ENCODE assay signal across 1 cellular context in the genomic region with DNA sequence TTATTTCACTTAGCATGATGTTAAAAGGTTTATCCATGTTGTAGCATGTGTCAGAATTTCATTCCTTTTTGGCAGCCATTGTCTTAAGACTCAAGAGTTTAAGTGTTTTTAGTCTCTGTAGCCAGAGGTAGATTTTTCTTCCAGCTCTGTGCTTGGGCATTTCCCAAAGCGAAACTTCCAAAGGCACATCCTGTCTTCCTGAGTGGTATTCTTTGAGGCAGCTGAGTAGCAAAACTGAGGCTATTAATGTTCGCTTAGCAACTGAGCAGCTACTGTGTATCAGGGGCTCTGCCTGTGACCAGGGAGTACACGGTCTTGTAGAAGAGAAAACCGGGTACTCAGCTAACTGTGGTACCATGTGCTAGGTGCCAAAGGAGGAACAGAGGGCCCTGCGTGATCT.
TF ChIP-seq lines count a peak whose summit lies in the region.

No MANE protein-coding gene starts in this region.

TF ChIP-seq in H1, 55 proteins besides CTCF, POLR2A, EP300 and RAD21 (continued from another document):
- TF ChIP-seq, protein P1, sequence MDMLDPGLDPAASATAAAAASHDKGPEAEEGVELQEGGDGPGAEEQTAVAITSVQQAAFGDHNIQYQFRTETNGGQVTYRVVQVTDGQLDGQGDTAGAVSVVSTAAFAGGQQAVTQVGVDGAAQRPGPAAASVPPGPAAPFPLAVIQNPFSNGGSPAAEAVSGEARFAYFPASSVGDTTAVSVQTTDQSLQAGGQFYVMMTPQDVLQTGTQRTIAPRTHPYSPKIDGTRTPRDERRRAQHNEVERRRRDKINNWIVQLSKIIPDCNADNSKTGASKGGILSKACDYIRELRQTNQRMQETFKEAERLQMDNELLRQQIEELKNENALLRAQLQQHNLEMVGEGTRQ (IDR thresholded peaks at IDR 0.05; ENCODE audit: low read length): no peak
- TF ChIP-seq MAFK (IDR thresholded peaks at IDR 0.05; ENCODE audit: low read depth, low read length) (no peak), HDAC2 (IDR thresholded peaks at IDR 0.05; ENCODE audit: borderline replicate concordance in 1 of 2, low read depth in 2 of 2, low read length in 2 of 2) (no peak), ASH2L (IDR thresholded peaks at IDR 0.05; ENCODE audit: low read length) (no peak), GTF2F1 (IDR thresholded peaks at IDR 0.05; ENCODE audit: borderline replicate concordance, low read depth, low read length) (no peak), TAF7 (optimal IDR thresholded peaks at IDR 0.05; ENCODE audit: borderline replicate concordance, low read depth, low read length) (no peak), NRF1 (IDR thresholded peaks at IDR 0.05; ENCODE audit: low read depth, low read length) (no peak), CREB1 (IDR thresholded peaks at IDR 0.05) (no peak), HDAC6 (IDR thresholded peaks at IDR 0.05; ENCODE audit: low read depth, low read length) (no peak), SP2 (IDR thresholded peaks at IDR 0.05; ENCODE audit: low read length) (no peak), TAF1 (IDR thresholded peaks at IDR 0.05; ENCODE audit: low read depth, low read length) (no peak), SP1 (IDR thresholded peaks at IDR 0.05; ENCODE audit: low read depth, low read length) (no peak)
- TF ChIP-seq, protein P2, sequence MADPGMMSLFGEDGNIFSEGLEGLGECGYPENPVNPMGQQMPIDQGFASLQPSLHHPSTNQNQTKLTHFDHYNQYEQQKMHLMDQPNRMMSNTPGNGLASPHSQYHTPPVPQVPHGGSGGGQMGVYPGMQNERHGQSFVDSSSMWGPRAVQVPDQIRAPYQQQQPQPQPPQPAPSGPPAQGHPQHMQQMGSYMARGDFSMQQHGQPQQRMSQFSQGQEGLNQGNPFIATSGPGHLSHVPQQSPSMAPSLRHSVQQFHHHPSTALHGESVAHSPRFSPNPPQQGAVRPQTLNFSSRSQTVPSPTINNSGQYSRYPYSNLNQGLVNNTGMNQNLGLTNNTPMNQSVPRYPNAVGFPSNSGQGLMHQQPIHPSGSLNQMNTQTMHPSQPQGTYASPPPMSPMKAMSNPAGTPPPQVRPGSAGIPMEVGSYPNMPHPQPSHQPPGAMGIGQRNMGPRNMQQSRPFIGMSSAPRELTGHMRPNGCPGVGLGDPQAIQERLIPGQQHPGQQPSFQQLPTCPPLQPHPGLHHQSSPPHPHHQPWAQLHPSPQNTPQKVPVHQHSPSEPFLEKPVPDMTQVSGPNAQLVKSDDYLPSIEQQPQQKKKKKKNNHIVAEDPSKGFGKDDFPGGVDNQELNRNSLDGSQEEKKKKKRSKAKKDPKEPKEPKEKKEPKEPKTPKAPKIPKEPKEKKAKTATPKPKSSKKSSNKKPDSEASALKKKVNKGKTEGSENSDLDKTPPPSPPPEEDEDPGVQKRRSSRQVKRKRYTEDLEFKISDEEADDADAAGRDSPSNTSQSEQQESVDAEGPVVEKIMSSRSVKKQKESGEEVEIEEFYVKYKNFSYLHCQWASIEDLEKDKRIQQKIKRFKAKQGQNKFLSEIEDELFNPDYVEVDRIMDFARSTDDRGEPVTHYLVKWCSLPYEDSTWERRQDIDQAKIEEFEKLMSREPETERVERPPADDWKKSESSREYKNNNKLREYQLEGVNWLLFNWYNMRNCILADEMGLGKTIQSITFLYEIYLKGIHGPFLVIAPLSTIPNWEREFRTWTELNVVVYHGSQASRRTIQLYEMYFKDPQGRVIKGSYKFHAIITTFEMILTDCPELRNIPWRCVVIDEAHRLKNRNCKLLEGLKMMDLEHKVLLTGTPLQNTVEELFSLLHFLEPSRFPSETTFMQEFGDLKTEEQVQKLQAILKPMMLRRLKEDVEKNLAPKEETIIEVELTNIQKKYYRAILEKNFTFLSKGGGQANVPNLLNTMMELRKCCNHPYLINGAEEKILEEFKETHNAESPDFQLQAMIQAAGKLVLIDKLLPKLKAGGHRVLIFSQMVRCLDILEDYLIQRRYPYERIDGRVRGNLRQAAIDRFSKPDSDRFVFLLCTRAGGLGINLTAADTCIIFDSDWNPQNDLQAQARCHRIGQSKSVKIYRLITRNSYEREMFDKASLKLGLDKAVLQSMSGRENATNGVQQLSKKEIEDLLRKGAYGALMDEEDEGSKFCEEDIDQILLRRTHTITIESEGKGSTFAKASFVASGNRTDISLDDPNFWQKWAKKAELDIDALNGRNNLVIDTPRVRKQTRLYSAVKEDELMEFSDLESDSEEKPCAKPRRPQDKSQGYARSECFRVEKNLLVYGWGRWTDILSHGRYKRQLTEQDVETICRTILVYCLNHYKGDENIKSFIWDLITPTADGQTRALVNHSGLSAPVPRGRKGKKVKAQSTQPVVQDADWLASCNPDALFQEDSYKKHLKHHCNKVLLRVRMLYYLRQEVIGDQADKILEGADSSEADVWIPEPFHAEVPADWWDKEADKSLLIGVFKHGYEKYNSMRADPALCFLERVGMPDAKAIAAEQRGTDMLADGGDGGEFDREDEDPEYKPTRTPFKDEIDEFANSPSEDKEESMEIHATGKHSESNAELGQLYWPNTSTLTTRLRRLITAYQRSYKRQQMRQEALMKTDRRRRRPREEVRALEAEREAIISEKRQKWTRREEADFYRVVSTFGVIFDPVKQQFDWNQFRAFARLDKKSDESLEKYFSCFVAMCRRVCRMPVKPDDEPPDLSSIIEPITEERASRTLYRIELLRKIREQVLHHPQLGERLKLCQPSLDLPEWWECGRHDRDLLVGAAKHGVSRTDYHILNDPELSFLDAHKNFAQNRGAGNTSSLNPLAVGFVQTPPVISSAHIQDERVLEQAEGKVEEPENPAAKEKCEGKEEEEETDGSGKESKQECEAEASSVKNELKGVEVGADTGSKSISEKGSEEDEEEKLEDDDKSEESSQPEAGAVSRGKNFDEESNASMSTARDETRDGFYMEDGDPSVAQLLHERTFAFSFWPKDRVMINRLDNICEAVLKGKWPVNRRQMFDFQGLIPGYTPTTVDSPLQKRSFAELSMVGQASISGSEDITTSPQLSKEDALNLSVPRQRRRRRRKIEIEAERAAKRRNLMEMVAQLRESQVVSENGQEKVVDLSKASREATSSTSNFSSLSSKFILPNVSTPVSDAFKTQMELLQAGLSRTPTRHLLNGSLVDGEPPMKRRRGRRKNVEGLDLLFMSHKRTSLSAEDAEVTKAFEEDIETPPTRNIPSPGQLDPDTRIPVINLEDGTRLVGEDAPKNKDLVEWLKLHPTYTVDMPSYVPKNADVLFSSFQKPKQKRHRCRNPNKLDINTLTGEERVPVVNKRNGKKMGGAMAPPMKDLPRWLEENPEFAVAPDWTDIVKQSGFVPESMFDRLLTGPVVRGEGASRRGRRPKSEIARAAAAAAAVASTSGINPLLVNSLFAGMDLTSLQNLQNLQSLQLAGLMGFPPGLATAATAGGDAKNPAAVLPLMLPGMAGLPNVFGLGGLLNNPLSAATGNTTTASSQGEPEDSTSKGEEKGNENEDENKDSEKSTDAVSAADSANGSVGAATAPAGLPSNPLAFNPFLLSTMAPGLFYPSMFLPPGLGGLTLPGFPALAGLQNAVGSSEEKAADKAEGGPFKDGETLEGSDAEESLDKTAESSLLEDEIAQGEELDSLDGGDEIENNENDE (IDR thresholded peaks at IDR 0.05; ENCODE audit: insufficient replicate concordance, low read length): no peak
- TF ChIP-seq, protein P3, sequence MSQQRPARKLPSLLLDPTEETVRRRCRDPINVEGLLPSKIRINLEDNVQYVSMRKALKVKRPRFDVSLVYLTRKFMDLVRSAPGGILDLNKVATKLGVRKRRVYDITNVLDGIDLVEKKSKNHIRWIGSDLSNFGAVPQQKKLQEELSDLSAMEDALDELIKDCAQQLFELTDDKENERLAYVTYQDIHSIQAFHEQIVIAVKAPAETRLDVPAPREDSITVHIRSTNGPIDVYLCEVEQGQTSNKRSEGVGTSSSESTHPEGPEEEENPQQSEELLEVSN (IDR thresholded peaks at IDR 0.05): no peak
